ENCODE assay signal across 21 cellular contexts in genomic region chr17:79066963-79067362, GRCh38. TPM values are rescaled to one million over a fixed set of nuclear protein-coding genes. Genes with fewer than 3 reads are reported as not detected.
DNase-seq lines count a peak whose midpoint lies in the region; ATAC-seq and TF ChIP-seq lines count a peak whose summit lies in the region.
"Had no signal": no experiment of that assay in that cellular context is flagged by ENCODE, and none has a peak within 500 bp of the region (broad histone marks: within the 10 kb centered on the region; RNA-seq: fewer than 3 reads in every experiment).

No MANE protein-coding gene starts in this region.

- WGBS in neuronal stem cell (ENCODE audit: extremely low coverage in 2 of 2, insufficient read length in 2 of 2, insufficient replicate concordance in 1 of 2), 2 donors = no CpG with 5 or more reads among the region's 6 CpGs

- no peak overlapping the region for H3K4ac ChIP-seq in neuronal stem cell (ENCODE audit: low read length)

- H2BK12ac ChIP-seq in neuronal stem cell (ENCODE audit: low read length) = no peak overlapping the region

- intact Hi-C loops in cardiac septum (cut with DNase I) = no loop called here
- intact Hi-C loops in left ventricle myocardium superior (cut with micrococcal nuclease) = no loop called here
- intact Hi-C loops in upper lobe of right lung (cut with DNase I) = no loop called here

- no peaks in the 10 kb centered on the region for H3K27me3 ChIP-seq in upper lobe of right lung
- H3K27me3 ChIP-seq in neuronal stem cell (ENCODE audit: control insufficient read depth in 3 of 3, insufficient read depth in 3 of 3, low read depth in 1 of 3, low read length in 3 of 3) = peaks cover 0 to 24% (median 2%) of the 10 kb centered on the region in 3 experiments
- H3K27me3 ChIP-seq: BLaER1 had no signal

- peak overlapping the region; percentile 43 for H3K27ac ChIP-seq in VCaP
- H3K27ac ChIP-seq in upper lobe of right lung = no peak overlapping the region
- H3K27ac ChIP-seq in neuronal stem cell (replicated peaks; ENCODE audit: low read length) = no peak overlapping the region
- H3K27ac ChIP-seq: BLaER1, GM23248, HL-60 had no signal

- H2BK120ac ChIP-seq in neuronal stem cell (ENCODE audit: low read depth, low read length) = no peak overlapping the region

- H2AFZ ChIP-seq in neuronal stem cell (ENCODE audit: low read length) = no peak overlapping the region
- H2AFZ ChIP-seq: GM23248 had no signal

- H3K18ac ChIP-seq in neuronal stem cell (ENCODE audit: low read length) = no peak overlapping the region

- no peak overlapping the region for H2BK15ac ChIP-seq in neuronal stem cell (ENCODE audit: low read length)

- no peak overlapping the region for H4K8ac ChIP-seq in neuronal stem cell (ENCODE audit: low read depth, low read length)

- H3K14ac ChIP-seq in neuronal stem cell (ENCODE audit: low read length) = no peak overlapping the region

- H3K23ac ChIP-seq in neuronal stem cell (ENCODE audit: low read depth, low read length, poor library complexity) = no peak overlapping the region

- H3K9me3 ChIP-seq in upper lobe of right lung (no peaks in the 10 kb centered on the region), neuronal stem cell (replicated peaks in 1 of 2; ENCODE audit: control insufficient read depth in 2 of 2, insufficient read depth in 1 of 2, low read depth in 1 of 2, low read length in 2 of 2) (no peaks in the 10 kb centered on the region)
- H3K9me3 ChIP-seq: BLaER1, HAP-1 had no signal

- DNase-seq in cardiac septum (ENCODE audit: low spot score) (peak; percentile 38), left ventricle myocardium superior (no peak), mesenteric fat pad (ENCODE audit: low spot score) (peak; percentile 51), upper lobe of right lung (peak; percentile 20), iPS-NIHi7 (ENCODE audit: extremely low spot score) (no peak), neuronal stem cell (ENCODE audit: low spot score) (no peak)
- DNase-seq: 8988T; CD4-positive, alpha-beta memory T cell; COR-L47; DMS 273 treated with DMSO at 0.1 percent for 48 hours; DMS53; DND-41; EL; GM23248 had no signal

- no peak overlapping the region for H3K9ac ChIP-seq in neuronal stem cell (ENCODE audit: low read depth, low read length, poor library complexity)
- H3K9ac ChIP-seq: BLaER1, GM23248 had no signal

- no peaks in the 10 kb centered on the region for H3K4me1 ChIP-seq in upper lobe of right lung
- no peaks in the 10 kb centered on the region for H3K4me1 ChIP-seq in neuronal stem cell (ENCODE audit: control insufficient read depth in 2 of 2, insufficient read depth in 1 of 2, low read depth in 1 of 2, low read length in 2 of 2)

- no peak for ATAC-seq in left ventricle myocardium superior
- no peak for ATAC-seq in upper lobe of right lung
- no peak for ATAC-seq in GM21723 (IDR thresholded peaks at IDR 0.05; ENCODE audit: unreplicated experiment)

- TF ChIP-seq CTCF in VCaP (conservative IDR thresholded peaks at IDR 0.05) (no peak), upper lobe of right lung (IDR thresholded peaks at IDR 0.05) (no peak)

- no peak overlapping the region for H2AK5ac ChIP-seq in neuronal stem cell (ENCODE audit: low read depth, low read length)

- H3K4me2 ChIP-seq in neuronal stem cell (ENCODE audit: insufficient read depth, low read length, poor library complexity, severe bottlenecking) = no peak overlapping the region
- H3K4me2 ChIP-seq: BLaER1 had no signal

- no peak overlapping the region for H3K4me3 ChIP-seq in upper lobe of right lung
- H3K4me3 ChIP-seq in neuronal stem cell (ENCODE audit: low read length in 2 of 2) = no peak overlapping the region
- H3K4me3 ChIP-seq: BLaER1, GM23248, HAP-1 had no signal

- H4K91ac ChIP-seq in neuronal stem cell (ENCODE audit: low read depth, low read length, poor library complexity) = no peak overlapping the region

- no peaks in the 10 kb centered on the region for H3K79me1 ChIP-seq in neuronal stem cell (ENCODE audit: low read depth, low read length)

- H3K36me3 ChIP-seq in upper lobe of right lung (no peaks in the 10 kb centered on the region), neuronal stem cell (replicated peaks in 1 of 2; ENCODE audit: control insufficient read depth in 2 of 2, insufficient read depth in 2 of 2, low read length in 2 of 2) (no peaks in the 10 kb centered on the region)
- H3K36me3 ChIP-seq: BLaER1, HAP-1 had no signal

- no peak overlapping the region for H2BK5ac ChIP-seq in neuronal stem cell (ENCODE audit: low read length)

RNA-seq across cellular contexts. Expression of gene ENGASE, which starts 7.7 kb away (rescaled TPM):
- total RNA-seq in cardiac septum (39.4 TPM), left ventricle myocardium superior (32.8 TPM), mesenteric fat pad (38.8 TPM), upper lobe of right lung (58.2 TPM)
- 17.4 TPM for polyA plus RNA-seq in neuronal stem cell (2013, experiment 1 of 2)
- polyA plus RNA-seq in neuronal stem cell (2013, experiment 2 of 2) = 18.1 TPM

RNA-seq across cellular contexts. Expression of gene C1QTNF1, which starts 43.0 kb away (rescaled TPM):
- total RNA-seq in cardiac septum = 92.9 TPM
- total RNA-seq in left ventricle myocardium superior = 247 TPM
- total RNA-seq in mesenteric fat pad = 563 TPM
- total RNA-seq in upper lobe of right lung = 28.3 TPM
- 1.3 TPM for polyA plus RNA-seq in neuronal stem cell (2013, experiment 1 of 2)
- polyA plus RNA-seq in neuronal stem cell (2013, experiment 2 of 2) = 1.6 TPM
- total RNA-seq: CD4-positive, alpha-beta memory T cell; G401 had no signal
- polyA plus RNA-seq: CD14-positive monocyte; CD4-positive, alpha-beta memory T cell had no signal

RNA-seq across cellular contexts. Expression of gene CANT1, which starts 57.4 kb away (rescaled TPM):
- total RNA-seq in cardiac septum (25.2 TPM), left ventricle myocardium superior (28.2 TPM), mesenteric fat pad (37.9 TPM), upper lobe of right lung (59.6 TPM)
- polyA plus RNA-seq in neuronal stem cell (2013, experiment 1 of 2) = 30.7 TPM
- 30.5 TPM for polyA plus RNA-seq in neuronal stem cell (2013, experiment 2 of 2)

Comparison
In these comparisons a context has a peak if more than half of its experiments do, and no peak if none do; other contexts are left out.
1. DNase-seq: peak in cardiac septum (single experiment), mesenteric fat pad (single experiment) and upper lobe of right lung (single experiment); none in left ventricle myocardium superior (single experiment), iPS-NIHi7 (single experiment) and neuronal stem cell (single experiment).